In the genomic region with DNA sequence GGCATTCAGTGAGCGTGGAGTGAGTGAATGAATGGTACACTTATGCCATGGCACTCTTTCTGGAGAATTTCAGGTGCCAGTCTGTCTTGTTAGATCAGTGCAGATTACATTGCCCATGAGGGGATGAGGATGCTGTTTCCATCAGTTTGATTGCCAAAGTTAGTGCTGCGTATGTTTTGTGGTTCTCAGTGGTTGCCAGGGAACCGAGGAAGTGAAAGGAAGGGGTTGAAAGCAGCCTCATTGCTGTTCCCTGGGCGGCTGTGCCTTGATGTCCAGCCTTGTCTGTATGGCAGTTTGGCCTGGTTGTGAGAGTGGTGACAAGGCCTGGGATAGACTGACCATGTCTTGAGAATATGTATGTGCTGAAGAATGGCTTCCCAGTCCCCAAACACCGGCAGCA, we compare ENCODE assay signal across 9 cellular contexts. TPM values are rescaled to one million over a fixed set of nuclear protein-coding genes. Genes with fewer than 3 reads are reported as not detected.
DNase-seq lines count a peak whose midpoint lies in the region; ATAC-seq and TF ChIP-seq lines count a peak whose summit lies in the region.
"Had no signal": no experiment of that assay in that cellular context is flagged by ENCODE, and none has a peak within 500 bp of the region (broad histone marks: within the 10 kb centered on the region; RNA-seq: fewer than 3 reads in every experiment).

No MANE protein-coding gene starts in this region.

- TF ChIP-seq CTCF in GM10248 (IDR thresholded peaks at IDR 0.05; ENCODE audit: control extremely low read depth, extremely low read depth, low read depth, missing control alignments): no peak
- TF ChIP-seq CTCF in Peyer's patch (IDR thresholded peaks at IDR 0.05): no peak
- no peak for TF ChIP-seq CTCF in cardiac muscle cell (IDR thresholded peaks at IDR 0.05; ENCODE audit: low read depth, low read length)

- H3K36me3 ChIP-seq in Peyer's patch (no peaks in the 10 kb centered on the region), cardiac muscle cell (no peaks in the 10 kb centered on the region)

- POLR2A ChIA-PET in GM10248 (lab: Yijun Ruan, JAX): no interaction called here

- ATAC-seq in sciatic nerve (peak; percentile 8), HG03045 (IDR thresholded peaks at IDR 0.05; ENCODE audit: unreplicated experiment) (no peak)

- H3K9me3 ChIP-seq in Peyer's patch (no peaks in the 10 kb centered on the region), cardiac muscle cell (ENCODE audit: low read depth) (no peaks in the 10 kb centered on the region)

- CTCF ChIA-PET in GM10248 (lab: Yijun Ruan, JAX): interaction anchor here (1.1 to 2.7 kb wide), 4 partner anchors 13 to 33 kb away, joined by 3 to 7 read pairs (median 4); no protein-coding TSS in a partner anchor

- DNase-seq in GM10248 (ENCODE audit: extremely low spot score) (peak; percentile 31), Peyer's patch (no peak), cardiac muscle cell (ENCODE audit: low read depth in 1 of 2, low spot score in 1 of 2) (peak in 1 of 2 donors; percentile 55), sciatic nerve (ENCODE audit: low spot score) (no peak), NCI-H2196 treated with DMSO at 0.1 percent for 48 hours (lab: John Stamatoyannopoulos, UW; ENCODE audit: unreplicated experiment) (no peak), DMS79 (lab: John Stamatoyannopoulos, UW) (no peak), cerebellar nuclear complex (lab: John Stamatoyannopoulos, UW) (no peak)
- DNase-seq: PC-9 had no signal

- peaks cover 0 to 50% (median 0%) of the 10 kb centered on the region in 4 donors for H3K4me1 ChIP-seq in Peyer's patch
- H3K4me1 ChIP-seq in cardiac muscle cell (ENCODE audit: low read depth): peaks cover 59% of the 10 kb centered on the region

- peak overlapping the region; percentile 41 to 96 (median 54) for H3K27ac ChIP-seq in Peyer's patch
- H3K27ac ChIP-seq in cardiac muscle cell: peak overlapping the region; percentile 36
- H3K27ac ChIP-seq: PC-9 had no signal

- no peak for TF ChIP-seq POLR2A in Peyer's patch (IDR thresholded peaks at IDR 0.05)

- no peak overlapping the region for H3K4me3 ChIP-seq in Peyer's patch
- H3K4me3 ChIP-seq in cardiac muscle cell: no peak overlapping the region
- H3K4me3 ChIP-seq: PC-9 had no signal

- no peaks in the 10 kb centered on the region for H3K27me3 ChIP-seq in Peyer's patch
- H3K27me3 ChIP-seq in cardiac muscle cell: no peaks in the 10 kb centered on the region

- intact Hi-C loops in sciatic nerve (cut with DNase I): no loop called here

RNA-seq across cellular contexts. Expression of a gene that starts 30.2 kb away (rescaled TPM):
- total RNA-seq in Peyer's patch (10 to 100 TPM; 38.0 to 78.3 (median 65.8) TPM), cardiac muscle cell (40.6 and 43.9 TPM in 2 replicates), sciatic nerve (66.2 TPM)
- polyA plus RNA-seq in cardiac muscle cell: 14.2 and 17.1 TPM in 2 replicates

RNA-seq across cellular contexts. Expression of a gene that starts 59.5 kb away (rescaled TPM):
- 10 to 100 TPM in 1 of 4 donors, 1 to 10 TPM in 3; 1.9 to 37.1 (median 8.0) TPM for total RNA-seq in Peyer's patch
- 10.5 and 14.2 TPM in 2 replicates for total RNA-seq in cardiac muscle cell
- 18.6 and 26.1 TPM in 2 replicates for polyA plus RNA-seq in cardiac muscle cell
- total RNA-seq in sciatic nerve: 7.6 TPM

RNA-seq across cellular contexts. Expression of a gene that starts 59.8 kb away (rescaled TPM):
- total RNA-seq in Peyer's patch: 1 to 10 TPM; 1.4 to 9.1 (median 2.4) TPM
- total RNA-seq in cardiac muscle cell: 16.3 and 24.5 TPM in 2 replicates
- polyA plus RNA-seq in cardiac muscle cell: 42.2 and 47.3 TPM in 2 replicates
- total RNA-seq in sciatic nerve: 17.4 TPM
